Comparison of ENCODE assay signal across 14 cellular contexts in genomic region chr19:5133986-5134595, GRCh38.
DNase-seq lines count a peak whose midpoint lies in the region; ATAC-seq and TF ChIP-seq lines count a peak whose summit lies in the region.
"Had no signal": no experiment of that assay in that cellular context is flagged by ENCODE, and none has a peak within 500 bp of the region (broad histone marks: within the 10 kb centered on the region; RNA-seq: fewer than 3 reads in every experiment).

No MANE protein-coding gene starts in this region.

- DNase-seq in T-helper 17 cell (no peak), memory B cell (ENCODE audit: low spot score in 2 of 2) (no peak), progenitor cell of endocrine pancreas (ENCODE audit: low spot score, unreplicated experiment) (no peak), foreskin melanocyte (no peak), HFFc6 (no peak)
- DNase-seq: DMS79 treated with DMSO at 0.1 percent for 48 hours, GM23248, HCEC 1CT, NCI-H1105, NCI-H1694 treated with DMSO at 0.1 percent for 48 hours, NCI-H510A, NCI-H774 had no signal

- H3K4me3 Mint-ChIP-seq in T-helper 17 cell (no peak overlapping the region), memory B cell (no peak overlapping the region), progenitor cell of endocrine pancreas (ENCODE audit: low read depth) (no peak overlapping the region), HFFc6 (no peak overlapping the region)
- no peak overlapping the region for H3K4me3 Mint-ChIP-seq in activated T-helper 17 cell treated with anti-CD3 and anti-CD28 coated beads, Interleukin-2, amount 50 U/mL, for 72 hours

- H3K9me3 Mint-ChIP-seq in memory B cell (no peaks in the 10 kb centered on the region), progenitor cell of endocrine pancreas (ENCODE audit: low read depth) (no peaks in the 10 kb centered on the region), HFFc6 (no peaks in the 10 kb centered on the region)
- H3K9me3 Mint-ChIP-seq in activated T-helper 17 cell treated with anti-CD3 and anti-CD28 coated beads, Interleukin-2, amount 50 U/mL, for 72 hours, result no peaks in the 10 kb centered on the region

- peak; percentile 6 for TF ChIP-seq POLR2A in GM19193 (IDR thresholded peaks at IDR 0.05; ENCODE audit: extremely low read depth, insufficient read depth, insufficient read length)

- no peaks in the 10 kb centered on the region for H3K9me3 ChIP-seq in T-helper 17 cell (ENCODE audit: control insufficient read depth, low read length, poor library complexity, severe bottlenecking)

- no peak for ATAC-seq in T-helper 17 cell
- no peak for ATAC-seq in memory B cell (ENCODE audit: low read depth)
- ATAC-seq in activated T-helper 17 cell treated with anti-CD3 and anti-CD28 coated beads, Interleukin-2, amount 50 U/mL, for 72 hours (replicated peaks), result no peak

- H3K27ac Mint-ChIP-seq in T-helper 17 cell (peak overlapping the region; percentile 67), memory B cell (peak overlapping the region; percentile 100), progenitor cell of endocrine pancreas (peak overlapping the region; percentile 16), HFFc6 (no peak overlapping the region)
- no peak overlapping the region for H3K27ac Mint-ChIP-seq in activated T-helper 17 cell treated with anti-CD3 and anti-CD28 coated beads, Interleukin-2, amount 50 U/mL, for 72 hours

- H3K4me1 Mint-ChIP-seq in T-helper 17 cell (peaks cover 23% of the 10 kb centered on the region), memory B cell (peaks cover 42% of the 10 kb centered on the region), progenitor cell of endocrine pancreas (ENCODE audit: low read depth) (peaks cover 34% of the 10 kb centered on the region), HFFc6 (ENCODE audit: low read depth) (no peaks in the 10 kb centered on the region)
- peaks cover 15% of the 10 kb centered on the region for H3K4me1 Mint-ChIP-seq in activated T-helper 17 cell treated with anti-CD3 and anti-CD28 coated beads, Interleukin-2, amount 50 U/mL, for 72 hours

- H3K36me3 Mint-ChIP-seq in T-helper 17 cell (ENCODE audit: low read depth) (peaks cover 2% of the 10 kb centered on the region), memory B cell (peaks cover 22% of the 10 kb centered on the region), progenitor cell of endocrine pancreas (ENCODE audit: insufficient read depth) (peaks cover 13% of the 10 kb centered on the region), HFFc6 (ENCODE audit: low read depth) (peaks cover 8% of the 10 kb centered on the region)
- H3K36me3 Mint-ChIP-seq in activated T-helper 17 cell treated with anti-CD3 and anti-CD28 coated beads, Interleukin-2, amount 50 U/mL, for 72 hours (ENCODE audit: low read depth), result peaks cover 67% of the 10 kb centered on the region

- TF ChIP-seq CTCF in progenitor cell of endocrine pancreas (IDR thresholded peaks at IDR 0.05; ENCODE audit: unreplicated experiment) (no peak), HFFc6 (IDR thresholded peaks at IDR 0.05) (no peak)

- no peaks in the 10 kb centered on the region for H3K27me3 Mint-ChIP-seq in T-helper 17 cell
- no peaks in the 10 kb centered on the region for H3K27me3 Mint-ChIP-seq in memory B cell
- H3K27me3 Mint-ChIP-seq in progenitor cell of endocrine pancreas, result no peaks in the 10 kb centered on the region
- peaks cover 11% of the 10 kb centered on the region for H3K27me3 Mint-ChIP-seq in HFFc6 (ENCODE audit: insufficient read depth)
- no peaks in the 10 kb centered on the region for H3K27me3 Mint-ChIP-seq in activated T-helper 17 cell treated with anti-CD3 and anti-CD28 coated beads, Interleukin-2, amount 50 U/mL, for 72 hours

Comparison
In these comparisons a context has a peak if more than half of its experiments do, and no peak if none do; other contexts are left out.
1. H3K27ac Mint-ChIP-seq: peak in T-helper 17 cell (single experiment), memory B cell (single experiment) and progenitor cell of endocrine pancreas (single experiment); none in HFFc6 (single experiment) and activated T-helper 17 cell treated with anti-CD3 and anti-CD28 coated beads, Interleukin-2, amount 50 U/mL, for 72 hours (single experiment).